In genomic region chr10:125379592-125379991, GRCh38 we compare ENCODE assay signal across 26 cellular contexts.
"Had no signal": no experiment of that assay in that cellular context is flagged by ENCODE, and none has a peak within 500 bp of the region (broad histone marks: within the 10 kb centered on the region; RNA-seq: fewer than 3 reads in every experiment).

No MANE protein-coding gene starts in this region.

- H3K27me3 ChIP-seq: stomach, suprapubic skin, testis, thyroid gland, tibial nerve, transverse colon, upper lobe of left lung, upper lobe of right lung, uterus, vagina had no signal

- H3K36me3 ChIP-seq: stomach, suprapubic skin, thoracic aorta, thyroid gland, tibial artery, tibial nerve, transverse colon, upper lobe of left lung, upper lobe of right lung, uterus, vagina had no signal

- H3K4me3 ChIP-seq: stomach, suprapubic skin, testis, thoracic aorta, thyroid gland, tibial artery, tibial nerve, transverse colon, upper lobe of left lung, upper lobe of right lung, uterus, vagina had no signal

- H3K27ac ChIP-seq: stomach, suprapubic skin, testis, thoracic aorta, thyroid gland, tibial artery, tibial nerve, transverse colon, upper lobe of left lung, upper lobe of right lung, uterus, vagina had no signal

- DNase-seq: stimulated activated CD4-positive, alpha-beta T cell treated with anti-CD3 and anti-CD28 coated beads, Interleukin-2, amount 100 ng/mL, for 48 hours; stimulated activated CD4-positive, alpha-beta T cell treated with anti-CD3 and anti-CD28 coated beads, Interleukin-4, amount 100 ng/mL, for 1 hour; stimulated activated CD4-positive, alpha-beta T cell treated with anti-CD3 and anti-CD28 coated beads, Interleukin-4, amount 100 ng/mL, for 24 hours; stimulated activated CD4-positive, alpha-beta T cell treated with anti-CD3 and anti-CD28 coated beads, Interleukin-4, amount 100 ng/mL, for 4 hours; stimulated activated CD8-positive, alpha-beta memory T cell treated with anti-CD3 and anti-CD28 coated beads, Interleukin-4, amount 100 ng/mL, for 48 hours; stimulated activated naive B cell treated with anti-CD40 and anti-IgM and Interleukin-4, amounts not matched to agents 10 μg/mL and 1 μg/mL and 100 μg/mL, for 72 hours; stimulated activated naive CD4-positive, alpha-beta T cell; stimulated activated naive CD4-positive, alpha-beta T cell treated with Interleukin-2 at 50 U/mL for 16 hours; stimulated activated naive CD8-positive, alpha-beta T cell treated with anti-CD3 and anti-CD28 coated beads, Interleukin-15, amount 100 ng/mL, for 72 hours; stimulated activated naive CD8-positive, alpha-beta T cell treated with anti-CD3 and anti-CD28 coated beads, Interleukin-15, Interleukin-2, amounts not matched to agents 100 U/mL and 50 U/mL, for 24 hours; stomach; substantia nigra; testis; thyroid gland; tibial artery; transverse colon; trophoblast cell; upper lobe of left lung; upper lobe of right lung; uterus had no signal

- H3K9me3 ChIP-seq: testis, thoracic aorta, thyroid gland, upper lobe of right lung, uterus, vagina had no signal

- H3K4me1 ChIP-seq: stomach, suprapubic skin, testis, thyroid gland, tibial artery, tibial nerve, transverse colon, upper lobe of left lung, upper lobe of right lung, uterus, vagina had no signal

- ATAC-seq: stimulated activated effector memory CD8-positive, alpha-beta T cell treated with anti-CD3 and anti-CD28 coated beads, Interleukin-12 subunit alpha, Interleukin-12 subunit beta, amount 100 ng/mL, for 72 hours; stimulated activated memory B cell treated with anti-CD40 and anti-IgM and Interleukin-4, amounts not matched to agents 10 μg/mL and 1 μg/mL and 100 μg/mL, for 72 hours; stimulated activated naive B cell treated with anti-CD40 and anti-IgM and Interleukin-4, amounts not matched to agents 10 μg/mL and 1 μg/mL and 100 μg/mL, for 72 hours; stimulated activated naive CD8-positive, alpha-beta T cell treated with anti-CD3 and anti-CD28 coated beads, Interleukin-15, amount 100 ng/mL, for 72 hours; stimulated activated naive CD8-positive, alpha-beta T cell treated with anti-CD3 and anti-CD28 coated beads, Interleukin-15, Interleukin-2, amounts not matched to agents 100 U/mL and 50 U/mL, for 24 hours; upper lobe of right lung had no signal
